Comparison of ENCODE assay signal across 12 cellular contexts in the genomic region with DNA sequence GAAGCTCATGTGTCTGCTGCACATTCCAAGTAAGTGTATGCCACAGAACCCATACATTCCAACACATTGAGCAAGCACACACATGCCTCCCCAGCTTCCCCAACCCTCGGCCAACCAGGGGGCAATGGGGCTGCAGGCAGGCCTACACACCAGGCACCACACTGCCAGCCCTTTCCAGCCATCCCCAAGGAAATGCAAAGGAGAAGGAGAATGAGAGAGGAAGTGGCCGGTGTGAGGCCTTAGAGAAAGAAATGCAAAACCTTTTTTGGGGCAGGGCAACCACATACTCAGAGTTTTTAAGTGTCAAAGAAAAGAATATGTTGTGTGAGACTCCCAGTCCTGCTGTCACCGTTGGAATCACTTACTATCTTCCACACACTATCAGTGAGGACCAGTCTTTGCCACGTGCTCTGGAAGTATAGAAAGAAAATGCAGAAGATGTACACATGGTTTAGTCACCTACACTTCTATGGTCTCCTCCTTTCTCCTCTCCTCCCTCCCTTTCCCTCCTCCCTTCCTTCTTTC. TPM values are rescaled to one million over a fixed set of nuclear protein-coding genes. Genes with fewer than 3 reads are reported as not detected.
DNase-seq lines count a peak whose midpoint lies in the region; ATAC-seq and TF ChIP-seq lines count a peak whose summit lies in the region.
"Had no signal": no experiment of that assay in that cellular context is flagged by ENCODE, and none has a peak within 500 bp of the region (broad histone marks: within the 10 kb centered on the region; RNA-seq: fewer than 3 reads in every experiment).

No MANE protein-coding gene starts in this region.

- intact Hi-C loops in sigmoid colon (cut with DNase I), result no loop called here

- H3K27me3 ChIP-seq in AG04450 (ENCODE audit: control insufficient read depth, insufficient read depth, low read length), result no peaks in the 10 kb centered on the region
- H3K27me3 ChIP-seq in sigmoid colon, result peaks cover 4 to 13% (median 7%) of the 10 kb centered on the region in 3 donors
- H3K27me3 ChIP-seq: body of pancreas, Peyer's patch had no signal

- WGBS in sigmoid colon, 2 donors, result 56 to 80% methylated on average over 4 of the region's 4 CpGs

- no peak for TF ChIP-seq EP300 in sigmoid colon (IDR thresholded peaks at IDR 0.05)

- H3K9me3 ChIP-seq in AG04450 (ENCODE audit: control insufficient read depth, insufficient read depth, low read length) (no peaks in the 10 kb centered on the region), sigmoid colon (no peaks in the 10 kb centered on the region)
- H3K9me3 ChIP-seq: body of pancreas, Peyer's patch had no signal

- TF ChIP-seq CTCF in AG04450 (IDR thresholded peaks at IDR 0.05; ENCODE audit: low read depth, low read length) (no peak), sigmoid colon (IDR thresholded peaks at IDR 0.05) (no peak)

- no peaks in the 10 kb centered on the region for H3K36me3 ChIP-seq in sigmoid colon
- H3K36me3 ChIP-seq: Peyer's patch had no signal

- POLR2A ChIA-PET in AG04450 (lab: Yijun Ruan, JAX), result interaction anchor here (0.5 to 1.5 kb wide), 11 partner anchors 8 to 155 kb away, joined by 3 to 8 read pairs (median 3); a partner anchor contains a TSS

- DNase-seq in AG04450 (ENCODE audit: low read depth, low spot score) (peak; percentile 63), HS-5 (ENCODE audit: low read depth) (peak; percentile 69), UCSD-AML1 (lab: John Stamatoyannopoulos, UW; ENCODE audit: unreplicated experiment) (peak; percentile 36), hepatic stellate cell (ENCODE audit: low spot score) (peak; percentile 52), mucosa of gallbladder (ENCODE audit: low spot score) (no peak), NCI-H510A (lab: John Stamatoyannopoulos, UW) (no peak), sigmoid colon (no peak)
- DNase-seq: body of pancreas, NCI-H1436 treated with DMSO at 0.1 percent for 48 hours, occipital lobe, Peyer's patch had no signal

- CTCF ChIA-PET in AG04450 (lab: Charles Lee), result interaction anchor here (0.7 to 2.1 kb wide), 4 partner anchors 9 to 155 kb away, joined by 3 to 9 read pairs (median 5); no protein-coding TSS in a partner anchor

- H3K27ac ChIP-seq in AG04450 (ENCODE audit: low read depth, low read length) (peak overlapping the region; percentile 80), sigmoid colon (no peak overlapping the region)
- H3K27ac ChIP-seq: body of pancreas, Peyer's patch had no signal

- ATAC-seq in HG02852 (IDR thresholded peaks at IDR 0.05; ENCODE audit: unreplicated experiment), result no peak
- ATAC-seq: body of pancreas had no signal

- no peak overlapping the region for H3K4me3 ChIP-seq in AG04450 (ENCODE audit: low read depth, low read length)
- no peak overlapping the region for H3K4me3 ChIP-seq in sigmoid colon
- H3K4me3 ChIP-seq: body of pancreas, Peyer's patch had no signal

- TF ChIP-seq POLR2A in sigmoid colon (IDR thresholded peaks at IDR 0.05), result no peak

- H3K4me1 ChIP-seq in sigmoid colon, result no peaks in the 10 kb centered on the region
- H3K4me1 ChIP-seq: body of pancreas, Peyer's patch had no signal

RNA-seq across cellular contexts. Expression of a gene that starts 11.1 kb away (rescaled TPM):
- polyA plus RNA-seq in AG04450 (2011; rRNA removed) (9.9 and 25.2 TPM in 2 replicates), sigmoid colon (10 to 100 TPM; 18.6 to 20.7 (median 19.0) TPM)
- 29.1 and 40.9 TPM in 2 replicates for polyA minus RNA-seq in AG04450 (2011; rRNA and poly(A)+ RNA removed)
- total RNA-seq in mucosa of gallbladder (26.7 TPM), sigmoid colon (10 to 100 TPM in 1 of 4 donors, 1 to 10 TPM in 3; 6.3 to 14.7 (median 7.1) TPM)

Comparison
In these comparisons a context has a peak if more than half of its experiments do, and no peak if none do; other contexts are left out.
1. DNase-seq: peak in AG04450 (single experiment), HS-5 (single experiment), UCSD-AML1 (single experiment) and hepatic stellate cell (single experiment); none in mucosa of gallbladder (single experiment), NCI-H510A (single experiment) and sigmoid colon (single experiment).